In genomic region chr6:130561159-130561558, GRCh38 we compare ENCODE assay signal across 8 cellular contexts.
DNase-seq lines count a peak whose midpoint lies in the region; ATAC-seq, FAIRE-seq and TF ChIP-seq lines count a peak whose summit lies in the region.
"Not testable (repeated sequence)": the region's sequence is repeated elsewhere in the genome, so short reads cannot be mapped to it uniquely, and the experiment has no call there.

No MANE protein-coding gene starts in this region.

- not testable (repeated sequence) for H3K9me1 ChIP-seq in keratinocyte (ENCODE audit: control insufficient read depth, extremely low read depth, insufficient read depth, low read length)

- H3K9ac ChIP-seq in keratinocyte (ENCODE audit: control insufficient read depth, extremely low read depth, insufficient read depth, low read length) = not testable (repeated sequence)

- not testable (repeated sequence) for TF ChIP-seq CTCF in keratinocyte (optimal IDR thresholded peaks at IDR 0.05 in 1 of 3, IDR thresholded peaks at IDR 0.05 in 1 of 3, conservative IDR thresholded peaks at IDR 0.05 in 1 of 3; ENCODE audit: extremely low read depth in 1 of 3, insufficient read depth in 2 of 3, low read length in 3 of 3)

- ATAC-seq in GM18861 (IDR thresholded peaks at IDR 0.05; ENCODE audit: unreplicated experiment) (peak; percentile 55), GM21825 (IDR thresholded peaks at IDR 0.05; ENCODE audit: unreplicated experiment) (peak; percentile 55)
- ATAC-seq in activated T-helper 17 cell treated with anti-CD3 and anti-CD28 coated beads, Interleukin-2, amount 50 U/mL, for 72 hours (replicated peaks) = peak; percentile 68
- ATAC-seq in stimulated activated naive CD8-positive, alpha-beta T cell treated with anti-CD3 and anti-CD28 coated beads, Interleukin-15, Interleukin-2, amounts not matched to agents 100 U/mL and 50 U/mL, for 24 hours = peak; percentile 38

- not testable (repeated sequence) for H3K79me2 ChIP-seq in keratinocyte (ENCODE audit: control insufficient read depth, insufficient read depth, low read length)

- not testable (repeated sequence) for H3K36me3 ChIP-seq in keratinocyte (ENCODE audit: control insufficient read depth in 2 of 2, extremely low read depth in 1 of 2, insufficient read depth in 2 of 2, low read length in 2 of 2)

- not testable (repeated sequence) for H3K27ac ChIP-seq in keratinocyte (ENCODE audit: control insufficient read depth, insufficient read depth, low read length)

- peaks cover 31% of the 10 kb centered on the region for H3K9me3 Mint-ChIP-seq in T-helper 1 cell treated with Interleukin-12 subunit alpha and Interleukin-12 subunit beta and Interleukin-4 antibody, amounts not matched to agents 30 μg/mL and 1 μg/mL, for 36 hours
- not testable (repeated sequence) for H3K9me3 Mint-ChIP-seq in activated T-helper 17 cell treated with anti-CD3 and anti-CD28 coated beads, Interleukin-2, amount 50 U/mL, for 72 hours

- not testable (repeated sequence) for H3K9me3 ChIP-seq in keratinocyte (ENCODE audit: control insufficient read depth, low read depth, low read length)

- DNase-seq in CD1c-positive myeloid dendritic cell (ENCODE audit: extremely low spot score) (peak; percentile 52), M059J (ENCODE audit: low read depth) (peak; percentile 43)
- not testable (repeated sequence) for DNase-seq in keratinocyte (ENCODE audit: low read depth, low spot score); stimulated activated naive CD8-positive, alpha-beta T cell treated with anti-CD3 and anti-CD28 coated beads, Interleukin-15, Interleukin-2, amounts not matched to agents 100 U/mL and 50 U/mL, for 24 hours

- peaks cover 25% of the 10 kb centered on the region for H3K36me3 Mint-ChIP-seq in T-helper 1 cell treated with Interleukin-12 subunit alpha and Interleukin-12 subunit beta and Interleukin-4 antibody, amounts not matched to agents 30 μg/mL and 1 μg/mL, for 36 hours (ENCODE audit: low read depth)
- H3K36me3 Mint-ChIP-seq in activated T-helper 17 cell treated with anti-CD3 and anti-CD28 coated beads, Interleukin-2, amount 50 U/mL, for 72 hours (ENCODE audit: low read depth) = not testable (repeated sequence)

- H3K4me2 ChIP-seq in keratinocyte (ENCODE audit: control insufficient read depth, extremely low read depth, insufficient read depth, low read depth, low read length) = not testable (repeated sequence)

- dilution Hi-C loops in keratinocyte (cut with MboI; ENCODE audit: extremely low pct_ligation_motif_present, low sequenced_read_pairs) = not testable (repeated sequence)

- H3K4me1 ChIP-seq in keratinocyte (ENCODE audit: control insufficient read depth, extremely low read depth, insufficient read depth, low read length) = not testable (repeated sequence)

- H3K27me3 ChIP-seq in keratinocyte (ENCODE audit: control insufficient read depth, extremely low read depth, insufficient read depth, low read length) = not testable (repeated sequence)

- H4K20me1 ChIP-seq in keratinocyte (ENCODE audit: control insufficient read depth, extremely low read depth, insufficient read depth, low read length) = not testable (repeated sequence)

- FAIRE-seq in keratinocyte (lab: Jason Lieb, UNC) = peak; percentile 53

- H3K4me1 Mint-ChIP-seq in T-helper 1 cell treated with Interleukin-12 subunit alpha and Interleukin-12 subunit beta and Interleukin-4 antibody, amounts not matched to agents 30 μg/mL and 1 μg/mL, for 36 hours (ENCODE audit: low read depth) = peaks cover 17% of the 10 kb centered on the region
- H3K4me1 Mint-ChIP-seq in activated T-helper 17 cell treated with anti-CD3 and anti-CD28 coated beads, Interleukin-2, amount 50 U/mL, for 72 hours = peaks cover 20% of the 10 kb centered on the region

- not testable (repeated sequence) for H2AFZ ChIP-seq in keratinocyte (ENCODE audit: control insufficient read depth, low read length)

- not testable (repeated sequence) for H3K4me3 ChIP-seq in keratinocyte (ENCODE audit: control insufficient read depth in 2 of 3, extremely low read depth in 1 of 3, insufficient read depth in 2 of 3, low read depth in 1 of 3, low read length in 3 of 3)

- H3K27me3 Mint-ChIP-seq in T-helper 1 cell treated with Interleukin-12 subunit alpha and Interleukin-12 subunit beta and Interleukin-4 antibody, amounts not matched to agents 30 μg/mL and 1 μg/mL, for 36 hours (ENCODE audit: low read depth); activated T-helper 17 cell treated with anti-CD3 and anti-CD28 coated beads, Interleukin-2, amount 50 U/mL, for 72 hours: not testable (repeated sequence)

- not testable (repeated sequence) for H3K4me3 Mint-ChIP-seq in T-helper 1 cell treated with Interleukin-12 subunit alpha and Interleukin-12 subunit beta and Interleukin-4 antibody, amounts not matched to agents 30 μg/mL and 1 μg/mL, for 36 hours
- H3K4me3 Mint-ChIP-seq in activated T-helper 17 cell treated with anti-CD3 and anti-CD28 coated beads, Interleukin-2, amount 50 U/mL, for 72 hours = peak overlapping the region; percentile 15

- peak overlapping the region; percentile 42 for H3K27ac Mint-ChIP-seq in T-helper 1 cell treated with Interleukin-12 subunit alpha and Interleukin-12 subunit beta and Interleukin-4 antibody, amounts not matched to agents 30 μg/mL and 1 μg/mL, for 36 hours
- peak overlapping the region; percentile 58 for H3K27ac Mint-ChIP-seq in activated T-helper 17 cell treated with anti-CD3 and anti-CD28 coated beads, Interleukin-2, amount 50 U/mL, for 72 hours
